Comparison of ENCODE assay signal across 1 cellular context in the genomic region with DNA sequence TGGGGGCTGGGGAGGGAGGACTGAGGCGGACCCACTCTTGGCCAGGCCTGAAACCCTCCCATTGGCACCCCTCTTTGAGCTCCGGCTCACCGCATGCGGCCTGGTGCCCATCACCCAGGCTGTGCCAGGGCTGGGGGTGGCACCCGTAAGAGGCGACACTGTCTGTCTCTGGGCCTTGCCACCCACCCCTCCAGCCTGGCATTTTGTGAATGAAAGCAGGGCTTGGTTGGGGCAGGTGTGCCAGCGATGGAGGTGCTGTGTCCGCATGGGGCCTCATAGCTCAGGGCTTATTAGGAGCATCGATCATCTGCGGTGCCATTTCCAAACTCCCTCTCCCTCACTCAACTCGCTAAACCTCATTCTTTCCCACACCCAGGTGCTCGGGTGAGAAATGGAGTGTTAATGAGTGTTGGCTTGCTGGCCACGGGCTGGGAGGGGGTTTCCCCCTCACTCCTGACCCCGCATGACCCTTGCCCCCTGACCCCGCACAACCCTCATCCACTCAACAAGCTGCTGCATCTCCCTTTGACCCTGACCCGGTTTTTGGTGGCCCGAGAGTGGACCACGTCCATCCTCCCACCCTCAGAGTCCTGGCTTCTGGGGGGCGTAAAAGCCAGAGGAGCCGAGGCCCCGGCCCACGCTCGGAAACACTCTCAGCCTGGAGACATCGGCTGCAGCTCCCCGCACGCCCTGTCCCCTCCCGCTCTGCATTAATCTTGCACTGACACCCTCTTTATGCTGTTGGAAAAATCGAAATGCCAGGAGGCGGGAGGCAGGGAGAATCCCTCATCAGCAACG.
TF ChIP-seq lines count a peak whose summit lies in the region.

No MANE protein-coding gene starts in this region.

TF ChIP-seq in K562, 482 proteins besides CTCF, POLR2A, EP300 and RAD21 (continued from another document):
- no peak for TF ChIP-seq NR2C2 (CRISPR knock-in tag; IDR thresholded peaks at IDR 0.05)
- peak; percentile 47; the same call in 1 of the 2 replicates for TF ChIP-seq NR2C2 (tag; IDR thresholded peaks at IDR 0.05)
- TF ChIP-seq ZBTB7A (IDR thresholded peaks at IDR 0.05; ENCODE audit: borderline replicate concordance, control insufficient read depth, low read depth, low read length), result no peak
TF ChIP-seq in K562: peak in this region for 2.
